In genomic region chr3:7498722-7499121, GRCh38 we compare ENCODE assay signal across 20 cellular contexts.
DNase-seq lines count a peak whose midpoint lies in the region; ATAC-seq, FAIRE-seq and TF ChIP-seq lines count a peak whose summit lies in the region.
"Had no signal": no experiment of that assay in that cellular context is flagged by ENCODE, and none has a peak within 500 bp of the region (broad histone marks: within the 10 kb centered on the region; RNA-seq: fewer than 3 reads in every experiment).

No MANE protein-coding gene starts in this region.

- TF ChIP-seq CTCF in HepG2 (CRISPR knock-in tag; IDR thresholded peaks at IDR 0.05) (no peak), right lobe of liver (IDR thresholded peaks at IDR 0.05) (no peak)

- intact Hi-C loops in HepG2 (cut with micrococcal nuclease; ENCODE audit: unreplicated experiment) = no loop called here
- intact Hi-C loops in right lobe of liver (cut with DNase I) = no loop called here
- intact Hi-C loops in sciatic nerve (cut with DNase I) = no loop called here

- H3K4me3 ChIP-seq in HepG2 (replicated peaks in 1 of 3; ENCODE audit: insufficient read depth in 1 of 3, low read depth in 2 of 3, low read length in 3 of 3) = no peak overlapping the region
- H3K4me3 ChIP-seq in right lobe of liver = no peak overlapping the region
- H3K4me3 ChIP-seq: A549; BLaER1 treated with 17β-estradiol and CSF1 and Interleukin-3, amounts not matched to agents 10 nM and 100 nM had no signal

- H4K20me1 ChIP-seq in HepG2 (ENCODE audit: insufficient read depth, low read length) = no peaks in the 10 kb centered on the region
- H4K20me1 ChIP-seq: BLaER1 treated with 17β-estradiol and CSF1 and Interleukin-3, amounts not matched to agents 10 nM and 100 nM had no signal

- in situ Hi-C loops in HepG2 (cut with HindIII; ENCODE audit: extremely low pct_ligation_motif_present, low pct_unique_long_range_greater_than_20kb) = no loop called here

- TF ChIP-seq RAD21 in HepG2 (CRISPR knock-in tag; IDR thresholded peaks at IDR 0.05) = no peak

- no peak overlapping the region for H2AFZ ChIP-seq in HepG2 (ENCODE audit: low read length)

- H3K4me2 ChIP-seq in HepG2 (ENCODE audit: low read depth, low read length) = no peak overlapping the region
- H3K4me2 ChIP-seq: A549; BLaER1 treated with 17β-estradiol and CSF1 and Interleukin-3, amounts not matched to agents 10 nM and 100 nM had no signal

- ATAC-seq in HepG2 = no peak
- no peak for ATAC-seq in right lobe of liver
- peak; percentile 78 for ATAC-seq in sciatic nerve
- ATAC-seq: A549; CD8-positive, alpha-beta T cell had no signal

- no peaks in the 10 kb centered on the region for H3K79me2 ChIP-seq in HepG2 (ENCODE audit: insufficient read depth, low read length)

- POLR2A ChIA-PET in HepG2 (lab: Yijun Ruan, JAX) = no interaction called here

- H3K27ac ChIP-seq in HepG2 (ENCODE audit: extremely low read length, insufficient read depth, low read length) (no peak overlapping the region), right lobe of liver (no peak overlapping the region)
- H3K27ac ChIP-seq: 22Rv1; A549; BLaER1 treated with 17β-estradiol and CSF1 and Interleukin-3, amounts not matched to agents 10 nM and 100 nM; C4-2B had no signal

- DNase-seq in HepG2 (ENCODE audit: low spot score) (no peak), right lobe of liver (no peak), sciatic nerve (ENCODE audit: low spot score) (no peak)
- DNase-seq in activated CD4-positive, alpha-beta T cell treated with anti-CD3 and anti-CD28 coated beads, Interleukin-2, amount 50 U/mL, for 4 hours = no peak
- no peak for DNase-seq in activated CD8-positive, alpha-beta memory T cell treated with anti-CD3 and anti-CD28 coated beads for 24 hours
- DNase-seq: AML-193; Caco-2; Calu3; CD4-positive, alpha-beta T cell; CD8-positive, alpha-beta T cell; DMS79 treated with DMSO at 0.1 percent for 48 hours; GF-D8 had no signal

- no peak overlapping the region for H3K9ac ChIP-seq in HepG2 (ENCODE audit: insufficient read depth, low read depth, low read length)
- H3K9ac ChIP-seq: BLaER1 treated with 17β-estradiol and CSF1 and Interleukin-3, amounts not matched to agents 10 nM and 100 nM had no signal

- 24% methylated on average over 2 of the region's 2 CpGs for WGBS in HepG2 (ENCODE audit: low lambda C conversion rate)
- 68% methylated on average over 2 of the region's 2 CpGs for WGBS in right lobe of liver (ENCODE audit: insufficient coverage, low coverage, low lambda C conversion rate, missing lambda C conversion rate)

- no peaks in the 10 kb centered on the region for H3K27me3 ChIP-seq in HepG2 (ENCODE audit: control insufficient read depth in 1 of 2, insufficient read depth in 2 of 2, low read length in 2 of 2)
- H3K27me3 ChIP-seq in right lobe of liver = no peaks in the 10 kb centered on the region
- H3K27me3 ChIP-seq: BLaER1 treated with 17β-estradiol and CSF1 and Interleukin-3, amounts not matched to agents 10 nM and 100 nM had no signal

- CTCF ChIA-PET in HepG2 (lab: Yijun Ruan, JAX; ENCODE audit: low intra/inter-chr PET ratio, low total read pairs) = no interaction called here

- TF ChIP-seq EP300 in HepG2 (IDR thresholded peaks at IDR 0.05; ENCODE audit: low read depth in 2 of 2, low read length in 2 of 2) (no peak), HepG2 (CRISPR knock-in tag; IDR thresholded peaks at IDR 0.05; ENCODE audit: borderline replicate concordance) (no peak)

- BruUV-seq in HepG2 (replicated peaks; lab: Mats Ljungman, UMichigan) = no TSS peak

- TF ChIP-seq POLR2A in HepG2 (IDR thresholded peaks at IDR 0.05; ENCODE audit: insufficient read depth in 1 of 2, low read depth in 2 of 2, low read length in 2 of 2) = no peak
- no peak for TF ChIP-seq POLR2A in right lobe of liver (IDR thresholded peaks at IDR 0.05)

- no peaks in the 10 kb centered on the region for H3K36me3 ChIP-seq in HepG2 (replicated peaks in 1 of 2; ENCODE audit: control insufficient read depth in 1 of 2, insufficient read depth in 2 of 2, low read length in 2 of 2)
- H3K36me3 ChIP-seq in right lobe of liver = no peaks in the 10 kb centered on the region
- H3K36me3 ChIP-seq: BLaER1 treated with 17β-estradiol and CSF1 and Interleukin-3, amounts not matched to agents 10 nM and 100 nM had no signal

- FAIRE-seq in HepG2 (lab: Jason Lieb, UNC) = no peak
- FAIRE-seq: A549, D721Med, G401.6, GM12891, GM19239 had no signal

- H3K9me3 ChIP-seq in HepG2 (ENCODE audit: low read length) (peaks cover 91% of the 10 kb centered on the region), right lobe of liver (no peaks in the 10 kb centered on the region)
- H3K9me3 ChIP-seq: A549, Caco-2 had no signal

- H3K4me1 ChIP-seq in HepG2 (ENCODE audit: insufficient read depth, low read length) (no peaks in the 10 kb centered on the region), right lobe of liver (no peaks in the 10 kb centered on the region)
- H3K4me1 ChIP-seq: A549; BLaER1 treated with 17β-estradiol and CSF1 and Interleukin-3, amounts not matched to agents 10 nM and 100 nM; Caco-2 had no signal

TF ChIP-seq in HepG2, 621 proteins besides CTCF, POLR2A, EP300 and RAD21:
- TF ChIP-seq ZNF589 (CRISPR knock-in tag; conservative IDR thresholded peaks at IDR 0.05) (no peak), XBP1 (CRISPR knock-in tag; IDR thresholded peaks at IDR 0.05) (no peak), NFYC (CRISPR knock-in tag; IDR thresholded peaks at IDR 0.05) (no peak), MAFF (IDR thresholded peaks at IDR 0.05; ENCODE audit: low read depth, low read length) (0 out of 2 replicates have a peak, but pooled peaks have one; percentile 8), ZFP36L1 (CRISPR knock-in tag; IDR thresholded peaks at IDR 0.05) (no peak), SIX1 (CRISPR knock-in tag; IDR thresholded peaks at IDR 0.05; ENCODE audit: borderline replicate concordance) (no peak), ZFP36 (IDR thresholded peaks at IDR 0.05; ENCODE audit: borderline replicate concordance, low read depth, low read length, partially characterized antibody) (no peak), RBAK (CRISPR knock-in tag; IDR thresholded peaks at IDR 0.05) (no peak), ZNF678 (CRISPR knock-in tag; IDR thresholded peaks at IDR 0.05) (no peak), ZNF431 (CRISPR knock-in tag; IDR thresholded peaks at IDR 0.05; ENCODE audit: borderline replicate concordance, low read depth) (no peak), MAFK (conservative IDR thresholded peaks at IDR 0.05 in 1 of 2, IDR thresholded peaks at IDR 0.05 in 1 of 2; ENCODE audit: low read length in 2 of 2) (0 out of 4 replicates have a peak, but pooled peaks of 1 of the 2 experiments have one; percentile 24)
TF ChIP-seq in HepG2: peak in this region for 2.
